Comparison of ENCODE assay signal across 20 cellular contexts in genomic region chr12:64304571-64304970, GRCh38.
DNase-seq lines count a peak whose midpoint lies in the region; ATAC-seq and TF ChIP-seq lines count a peak whose summit lies in the region.
"Had no signal": no experiment of that assay in that cellular context is flagged by ENCODE, and none has a peak within 500 bp of the region (broad histone marks: within the 10 kb centered on the region; RNA-seq: fewer than 3 reads in every experiment).

No MANE protein-coding gene starts in this region.

- no peaks in the 10 kb centered on the region for H3K4me1 ChIP-seq in osteoblast (ENCODE audit: insufficient read depth, low read length)
- H3K4me1 ChIP-seq: A549, BE2C, SJSA1 had no signal

- H3K4me3 ChIP-seq in osteoblast (ENCODE audit: insufficient read depth, low read length): no peak overlapping the region
- H3K4me3 ChIP-seq: A549, SJSA1 had no signal

- peak; percentile 4 for DNase-seq in Daoy (ENCODE audit: low read depth)
- DNase-seq in M059J (ENCODE audit: low read depth): peak; percentile 8
- peak; percentile 4 for DNase-seq in glomerular visceral epithelial cell (ENCODE audit: extremely low spot score)
- no peak for DNase-seq in osteoblast (ENCODE audit: insufficient read length, low spot score, missing footprints)
- DNase-seq in activated CD4-positive, alpha-beta T cell treated with anti-CD3 and anti-CD28 coated beads for 48 hours: no peak
- no peak for DNase-seq in GM13976 (ENCODE audit: low spot score)
- no peak for DNase-seq in KBM-7
- DNase-seq: BE2C, DMS79, MM.1S, NCI-H1048, NCI-H1436, NCI-H2029, NCI-H345, NCI-H524 treated with DMSO at 0.1 percent for 48 hours, OCI-M1 had no signal

- no peak overlapping the region for H3K27ac ChIP-seq in osteoblast (ENCODE audit: low read depth, low read length)
- H3K27ac ChIP-seq: A549, SJSA1 had no signal

- H4K20me1 ChIP-seq in osteoblast (ENCODE audit: insufficient read depth, low read length): no peaks in the 10 kb centered on the region

- ATAC-seq in HG03342 (IDR thresholded peaks at IDR 0.05; ENCODE audit: unreplicated experiment): no peak
- ATAC-seq: A549, Right ventricle myocardium inferior had no signal

- H3K4me2 ChIP-seq in osteoblast (ENCODE audit: insufficient read depth, low read length): no peak overlapping the region
- H3K4me2 ChIP-seq: A549 had no signal

- H3K27me3 ChIP-seq in osteoblast (ENCODE audit: insufficient read depth, low read length): no peaks in the 10 kb centered on the region
- H3K27me3 ChIP-seq: SJSA1 had no signal

- H3K79me2 ChIP-seq in osteoblast (ENCODE audit: insufficient read depth, low read length): no peaks in the 10 kb centered on the region

- H3K9me3 ChIP-seq in osteoblast (ENCODE audit: low read depth, low read length): no peaks in the 10 kb centered on the region
- H3K9me3 ChIP-seq: A549, BE2C, SJSA1 had no signal

- in situ Hi-C loops in GM13976 (cut with MboI; ENCODE audit: low sequenced_read_pairs, unreplicated experiment): no loop called here
- in situ Hi-C loops in KBM-7 (cut with MboI; ENCODE audit: low pct_unique_long_range_greater_than_20kb, low sequenced_read_pairs): no loop called here

- H3K36me3 ChIP-seq in osteoblast (ENCODE audit: insufficient read depth, low read length): no peaks in the 10 kb centered on the region
- H3K36me3 ChIP-seq: BE2C, SJSA1 had no signal

- TF ChIP-seq CTCF in osteoblast (IDR thresholded peaks at IDR 0.05; ENCODE audit: extremely low read depth, low read depth, low read length) (no peak), GM13976 (IDR thresholded peaks at IDR 0.05; ENCODE audit: borderline replicate concordance, control extremely low read depth, extremely low read depth, insufficient read depth, missing control alignments) (no peak)

- peak overlapping the region; percentile 47 for H2AFZ ChIP-seq in osteoblast (ENCODE audit: low read length)

Comparison
In these comparisons a context has a peak if more than half of its experiments do, and no peak if none do; other contexts are left out.
1. DNase-seq: peak in Daoy (single experiment), M059J (single experiment) and glomerular visceral epithelial cell (single experiment); none in osteoblast (single experiment), activated CD4-positive, alpha-beta T cell treated with anti-CD3 and anti-CD28 coated beads for 48 hours (single experiment), GM13976 (single experiment) and KBM-7 (single experiment).